In the genomic region with DNA sequence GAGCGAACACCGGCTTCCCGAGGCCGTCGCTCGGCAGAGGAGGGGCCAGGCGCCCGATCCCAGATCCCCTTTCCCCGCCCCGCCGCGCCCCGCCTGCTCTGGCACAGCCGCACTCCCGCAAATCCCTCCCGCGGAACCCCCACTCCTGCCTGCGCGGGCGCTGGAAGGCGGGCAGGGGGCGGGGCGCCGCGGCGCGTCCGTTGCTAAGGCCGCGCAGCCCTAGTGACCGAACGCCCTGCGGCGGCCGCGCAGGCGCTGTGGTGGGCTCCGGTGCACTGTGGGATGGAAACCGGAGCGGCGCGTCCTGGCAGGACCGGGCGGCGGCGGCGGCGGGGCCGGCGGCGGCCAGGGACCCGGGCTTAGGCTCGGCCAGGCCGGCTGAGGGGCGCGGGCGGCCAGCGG, we compare ENCODE assay signal across 8 cellular contexts. TPM values are rescaled to one million over a fixed set of nuclear protein-coding genes. Genes with fewer than 3 reads are reported as not detected.
DNase-seq lines count a peak whose midpoint lies in the region; ATAC-seq and TF ChIP-seq lines count a peak whose summit lies in the region.

Gene TRAF3IP1, plus strand, starts transcription at position 273 of the 402 bp plus-strand sequence. CDS start 145 bp downstream, outside the sequence.

- TF ChIP-seq CTCF in colonic mucosa (IDR thresholded peaks at IDR 0.05), result no peak

- no peaks in the 10 kb centered on the region for H3K9me3 ChIP-seq in colonic mucosa

- H3K27me3 ChIP-seq in colonic mucosa, result no peaks in the 10 kb centered on the region

- H3K9ac ChIP-seq in colonic mucosa (ENCODE audit: low read depth in 2 of 2, low read length in 2 of 2), result peak within 1 kb of the TSS; percentile 80 to 85

- H3K4me3 ChIP-seq in colonic mucosa, result peak within 1 kb of the TSS; percentile 68

- DNase-seq in AG08396 (ENCODE audit: low spot score), result peak; percentile 100
- peak; percentile 88 for DNase-seq in NCI-H460 (ENCODE audit: extremely low read depth, low read depth)
- DNase-seq in activated CD4-positive, alpha-beta T cell treated with anti-CD3 and anti-CD28 coated beads for 48 hours, result peak; percentile 87
- peak; percentile 96 for DNase-seq in colonic mucosa
- peak; percentile 98 for DNase-seq in left kidney (ENCODE audit: low read depth, low spot score)
- peak; percentile 70 to 86 for DNase-seq in stimulated activated CD4-positive, alpha-beta T cell treated with anti-CD3 and anti-CD28 coated beads, Interleukin-1b, Interleukin-23, amount 100 ng/mL, for 4 hours (ENCODE audit: low read depth in 2 of 2)

- peak within 1 kb of the TSS; percentile 21 for H3K27ac ChIP-seq in colonic mucosa

- ATAC-seq in GM19023 (IDR thresholded peaks at IDR 0.05; ENCODE audit: unreplicated experiment) (peak; percentile 94), HG03342 (IDR thresholded peaks at IDR 0.05; ENCODE audit: unreplicated experiment) (peak; percentile 97)

- intact Hi-C loops in colonic mucosa (cut with DNase I), result no loop called here

- no peaks in the 10 kb centered on the region for H3K36me3 ChIP-seq in colonic mucosa

- H3K4me1 ChIP-seq in colonic mucosa, result peaks cover 9% of the 10 kb centered on the region

RNA-seq across cellular contexts. Expression of gene TRAF3IP1, which starts in this region (rescaled TPM):
- 8.5 and 8.9 TPM in 2 replicates for total RNA-seq in NCI-H460 (2014; rRNA removed; shearing (Covaris generic))
- 5.6 and 8.9 TPM in 2 replicates for polyA plus RNA-seq in NCI-H460 (2014; cell fraction: nucleus; rRNA removed)
- 10 to 100 TPM; 16.2 to 18.5 TPM for total RNA-seq in colonic mucosa

Comparison
In these comparisons a context has a peak if more than half of its experiments do, and no peak if none do; other contexts are left out.
1. Peak in every context shown above with its lines: DNase-seq, ATAC-seq, H3K4me3 ChIP-seq and H3K27ac ChIP-seq.